15 cellular contexts compared by ENCODE assay signal in the genomic region with DNA sequence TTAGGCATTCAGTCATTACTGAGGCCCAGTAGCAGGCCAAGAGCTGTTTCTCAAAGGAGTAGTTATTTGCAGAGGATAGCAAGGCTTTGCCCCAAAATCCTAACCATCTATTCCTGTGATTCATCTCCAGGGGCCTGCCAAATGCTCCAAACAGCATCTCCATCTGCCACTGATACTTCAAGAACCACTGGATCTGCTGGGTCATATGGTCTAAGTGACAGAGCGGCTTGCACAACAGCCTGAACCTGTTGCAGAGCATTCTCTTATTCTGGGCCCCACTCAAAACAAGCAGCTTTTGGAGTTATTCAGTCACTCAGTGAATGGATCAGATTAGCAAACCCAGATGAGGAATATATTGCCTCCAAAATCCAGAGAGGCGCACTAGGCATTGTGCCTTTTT.
DNase-seq lines count a peak whose midpoint lies in the region; ATAC-seq lines count a peak whose summit lies in the region.
"Had no signal": no experiment of that assay in that cellular context is flagged by ENCODE, and none has a peak within 500 bp of the region (broad histone marks: within the 10 kb centered on the region; RNA-seq: fewer than 3 reads in every experiment).

No MANE protein-coding gene starts in this region.

- H3K4me3 Mint-ChIP-seq in activated CD4-positive, alpha-beta T cell treated with anti-CD3 and anti-CD28 coated beads, Interleukin-2, amount 10 ng/mL, durations not matched to agents 24 days and 14 days, result no peak overlapping the region
- H3K4me3 Mint-ChIP-seq: B cell; CD4-positive, alpha-beta T cell; HFFc6 had no signal

- peak; percentile 30 for DNase-seq in activated CD4-positive, alpha-beta T cell treated with anti-CD3 and anti-CD28 coated beads, Interleukin-2, amount 10 ng/mL, durations not matched to agents 24 days and 14 days
- no peak for DNase-seq in activated CD4-positive, alpha-beta T cell treated with anti-CD3 and anti-CD28 coated beads for 48 hours
- DNase-seq in NCI-H524 treated with DMSO at 0.1 percent for 48 hours (lab: John Stamatoyannopoulos, UW) (peak; percentile 84), fibroblast of peridontal ligament (ENCODE audit: extremely low read depth) (peak; percentile 35), T-helper 9 cell (no peak)
- DNase-seq: ACHN; C1 segment of cervical spinal cord; Calu3; CD4-positive, alpha-beta T cell; DMS79; HCEC 1CT; HFFc6 had no signal

- no peaks in the 10 kb centered on the region for H3K27me3 Mint-ChIP-seq in activated CD4-positive, alpha-beta T cell treated with anti-CD3 and anti-CD28 coated beads, Interleukin-2, amount 10 ng/mL, durations not matched to agents 24 days and 14 days
- H3K27me3 Mint-ChIP-seq: CD4-positive, alpha-beta T cell had no signal

- no peaks in the 10 kb centered on the region for H3K4me1 Mint-ChIP-seq in activated CD4-positive, alpha-beta T cell treated with anti-CD3 and anti-CD28 coated beads, Interleukin-2, amount 10 ng/mL, durations not matched to agents 24 days and 14 days
- H3K4me1 Mint-ChIP-seq: B cell had no signal

- no peak overlapping the region for H3K27ac Mint-ChIP-seq in activated CD4-positive, alpha-beta T cell treated with anti-CD3 and anti-CD28 coated beads, Interleukin-2, amount 10 ng/mL, durations not matched to agents 24 days and 14 days
- H3K27ac Mint-ChIP-seq: B cell; CD4-positive, alpha-beta T cell; HFFc6 had no signal

- H3K36me3 Mint-ChIP-seq in activated CD4-positive, alpha-beta T cell treated with anti-CD3 and anti-CD28 coated beads, Interleukin-2, amount 10 ng/mL, durations not matched to agents 24 days and 14 days (ENCODE audit: low read depth), result no peaks in the 10 kb centered on the region

- no peak for ATAC-seq in HG02973 (IDR thresholded peaks at IDR 0.05; ENCODE audit: unreplicated experiment)
- no peak for ATAC-seq in GM18502 (IDR thresholded peaks at IDR 0.05; ENCODE audit: poor library complexity, unreplicated experiment)

- intact Hi-C loops in activated CD4-positive, alpha-beta T cell treated with anti-CD3 and anti-CD28 coated beads, Interleukin-2, amount 10 ng/mL, durations not matched to agents 24 days and 14 days (cut with micrococcal nuclease), result no loop called here

- H3K9me3 Mint-ChIP-seq in activated CD4-positive, alpha-beta T cell treated with anti-CD3 and anti-CD28 coated beads, Interleukin-2, amount 10 ng/mL, durations not matched to agents 24 days and 14 days, result peaks cover 15% of the 10 kb centered on the region

Comparison
In these comparisons a context has a peak if more than half of its experiments do, and no peak if none do; other contexts are left out.
1. DNase-seq: peak in activated CD4-positive, alpha-beta T cell treated with anti-CD3 and anti-CD28 coated beads, Interleukin-2, amount 10 ng/mL, durations not matched to agents 24 days and 14 days (single experiment), NCI-H524 treated with DMSO at 0.1 percent for 48 hours (single experiment) and fibroblast of peridontal ligament (single experiment); none in activated CD4-positive, alpha-beta T cell treated with anti-CD3 and anti-CD28 coated beads for 48 hours (single experiment) and T-helper 9 cell (single experiment).